In the genomic region with DNA sequence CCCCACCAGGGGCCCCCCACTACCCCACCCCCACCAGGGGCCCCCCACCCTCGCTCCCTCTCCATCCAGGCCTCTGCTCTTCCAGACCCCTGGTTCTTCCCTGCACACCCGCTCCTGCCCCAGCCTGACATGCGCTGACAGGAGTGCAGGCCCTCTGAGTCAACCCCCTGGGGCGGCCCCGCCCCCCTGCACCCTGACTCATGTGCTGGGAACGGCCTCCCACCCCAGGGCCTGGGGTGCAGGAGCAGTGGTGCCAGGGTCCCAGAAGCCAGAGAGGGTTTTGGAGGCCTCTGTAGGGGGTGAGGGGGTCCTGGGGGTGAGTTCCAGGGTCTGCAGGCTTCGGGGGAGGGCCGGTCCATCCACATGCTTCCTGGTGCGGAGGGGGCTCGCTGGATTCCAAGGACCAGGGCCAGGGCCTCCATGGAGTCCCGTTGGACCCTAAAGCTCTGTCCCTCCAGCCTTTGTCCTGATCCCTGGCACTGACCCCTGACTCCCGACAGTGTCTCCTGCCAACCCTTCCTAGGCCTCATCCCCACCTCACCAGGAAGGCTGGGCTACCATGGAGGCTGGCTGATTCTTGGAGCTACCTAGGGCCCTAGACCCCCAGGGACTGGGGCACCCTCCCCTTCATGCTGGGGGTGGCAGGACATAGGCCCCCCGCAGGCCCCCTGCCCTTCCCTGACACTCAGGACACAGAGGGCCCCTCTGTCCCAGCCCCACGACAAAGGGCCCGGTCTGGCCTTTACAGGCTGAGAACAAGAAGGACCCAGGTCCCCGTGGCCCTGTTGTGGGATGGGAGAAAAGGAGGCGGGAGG, we compare ENCODE assay signal across 10 cellular contexts. TPM values are rescaled to one million over a fixed set of nuclear protein-coding genes. Genes with fewer than 3 reads are reported as not detected.
DNase-seq lines count a peak whose midpoint lies in the region; ATAC-seq and TF ChIP-seq lines count a peak whose summit lies in the region.
"Had no signal": no experiment of that assay in that cellular context is flagged by ENCODE, and none has a peak within 500 bp of the region (broad histone marks: within the 10 kb centered on the region; RNA-seq: fewer than 3 reads in every experiment).

No MANE protein-coding gene starts in this region.

- no peaks in the 10 kb centered on the region for H3K9me3 Mint-ChIP-seq in activated T-cell treated with anti-CD3 and anti-CD28 coated beads, Interleukin-2, amount 50 U/mL, for 4 hours
- no peaks in the 10 kb centered on the region for H3K9me3 Mint-ChIP-seq in effector memory CD8-positive, alpha-beta T cell

- no peak for TF ChIP-seq CTCF in RWPE1 (conservative IDR thresholded peaks at IDR 0.05; ENCODE audit: low read depth)
- TF ChIP-seq CTCF in fibroblast of the aortic adventitia (IDR thresholded peaks at IDR 0.05; ENCODE audit: insufficient read depth, low read length), result no peak
- no peak for TF ChIP-seq CTCF in thyroid gland (IDR thresholded peaks at IDR 0.05)

- H3K4me3 ChIP-seq in fibroblast of the aortic adventitia (ENCODE audit: low read depth, low read length), result no peak overlapping the region
- peak overlapping the region in 2 of 3 donors; percentile 34 to 52 for H3K4me3 ChIP-seq in thyroid gland (replicated peaks in 1 of 3)

- 64 to 78% methylated on average over 3 to 7 of the region's 17 CpGs for WGBS in thyroid gland, 2 donors

- no peak overlapping the region for H3K27ac Mint-ChIP-seq in effector memory CD8-positive, alpha-beta T cell

- no peaks in the 10 kb centered on the region for H3K27me3 ChIP-seq in thyroid gland

- H3K4me1 ChIP-seq in thyroid gland, result peaks cover 34 to 35% of the 10 kb centered on the region in 2 donors

- peak; percentile 55 to 65 for ATAC-seq in activated T-cell treated with anti-CD3 and anti-CD28 coated beads, Interleukin-2, amount 50 U/mL, for 4 hours
- no peak for ATAC-seq in HG02571 (IDR thresholded peaks at IDR 0.05; ENCODE audit: unreplicated experiment)
- ATAC-seq in effector memory CD8-positive, alpha-beta T cell (replicated peaks), result no peak

- intact Hi-C loops in thyroid gland (cut with DNase I), result no loop called here

- POLR2A ChIA-PET in RWPE1 (lab: Yijun Ruan, JAX; ENCODE audit: low non-redundant PET), result interaction anchor here (0.7 to 0.8 kb wide), 2 partner anchors 24 to 28 kb away, joined by 3 to 10 read pairs; no protein-coding TSS in a partner anchor

- no peaks in the 10 kb centered on the region for H3K36me3 Mint-ChIP-seq in activated T-cell treated with anti-CD3 and anti-CD28 coated beads, Interleukin-2, amount 50 U/mL, for 4 hours (ENCODE audit: insufficient read depth)
- H3K36me3 Mint-ChIP-seq in effector memory CD8-positive, alpha-beta T cell (ENCODE audit: insufficient read depth), result peaks cover under 1% of the 10 kb centered on the region

- CTCF ChIA-PET in RWPE1 (lab: Yijun Ruan, JAX), result no interaction called here

- no peak for TF ChIP-seq POLR2A in thyroid gland (IDR thresholded peaks at IDR 0.05)

- no peak for DNase-seq in activated T-cell treated with anti-CD3 and anti-CD28 coated beads, Interleukin-2, amount 50 U/mL, for 4 hours
- no peak for DNase-seq in activated T-cell treated with anti-CD3 and anti-CD28 coated beads for 4 hours
- peak; percentile 98 for DNase-seq in RWPE1 (ENCODE audit: low spot score)
- DNase-seq in fibroblast of the aortic adventitia (ENCODE audit: low read depth), result peak; percentile 70
- no peak for DNase-seq in thyroid gland
- DNase-seq in effector memory CD8-positive, alpha-beta T cell, result no peak
- no peak for DNase-seq in NCI-H1417 (lab: John Stamatoyannopoulos, UW)
- DNase-seq: NCI-H1092 treated with DMSO at 0.1 percent for 48 hours, substantia nigra had no signal

- H3K9me3 ChIP-seq in thyroid gland, result no peaks in the 10 kb centered on the region

- H3K27ac ChIP-seq in RWPE1, result peak overlapping the region; percentile 98
- H3K27ac ChIP-seq in thyroid gland, result peak overlapping the region in 2 of 3 donors; percentile 29 to 56

- no peaks in the 10 kb centered on the region for H3K36me3 ChIP-seq in thyroid gland

- no peak overlapping the region for H3K4me3 Mint-ChIP-seq in activated T-cell treated with anti-CD3 and anti-CD28 coated beads, Interleukin-2, amount 50 U/mL, for 4 hours
- H3K4me3 Mint-ChIP-seq in effector memory CD8-positive, alpha-beta T cell, result no peak overlapping the region

- no peaks in the 10 kb centered on the region for H3K4me1 Mint-ChIP-seq in activated T-cell treated with anti-CD3 and anti-CD28 coated beads, Interleukin-2, amount 50 U/mL, for 4 hours (ENCODE audit: low read depth)
- peaks cover 4 to 10% of the 10 kb centered on the region in 2 donors for H3K4me1 Mint-ChIP-seq in effector memory CD8-positive, alpha-beta T cell (ENCODE audit: low read depth in 2 of 2)

- no peaks in the 10 kb centered on the region for H3K27me3 Mint-ChIP-seq in activated T-cell treated with anti-CD3 and anti-CD28 coated beads, Interleukin-2, amount 50 U/mL, for 4 hours (ENCODE audit: low read depth)
- H3K27me3 Mint-ChIP-seq in effector memory CD8-positive, alpha-beta T cell, result no peaks in the 10 kb centered on the region

RNA-seq across cellular contexts. Expression of a gene that starts 0.6 kb away (rescaled TPM):
- total RNA-seq in activated T-cell treated with anti-CD3 and anti-CD28 coated beads, Interleukin-2, amount 50 U/mL, for 4 hours, result under 1 TPM; 0.11 to 0.40 (median 0.16) TPM
- total RNA-seq in fibroblast of the aortic adventitia (ENCODE audit: low replicate concordance) (1.3 and 5.6 TPM in 2 replicates), thyroid gland (10 to 100 TPM; 30.4 to 58.4 (median 46.9) TPM)

RNA-seq across cellular contexts. Expression of a gene that starts 21.4 kb away (rescaled TPM):
- total RNA-seq in activated T-cell treated with anti-CD3 and anti-CD28 coated beads, Interleukin-2, amount 50 U/mL, for 4 hours, result 10 to 100 TPM; 26.7 to 29.3 (median 29.2) TPM
- 30.4 and 38.7 TPM in 2 replicates for total RNA-seq in fibroblast of the aortic adventitia (ENCODE audit: low replicate concordance)
- 10 to 100 TPM; 46.0 to 69.6 (median 47.8) TPM for total RNA-seq in thyroid gland

RNA-seq across cellular contexts. Expression of a gene that starts 24.1 kb away (rescaled TPM):
- total RNA-seq in activated T-cell treated with anti-CD3 and anti-CD28 coated beads, Interleukin-2, amount 50 U/mL, for 4 hours, result 1 to 10 TPM; 3.8 to 6.1 (median 5.5) TPM
- 1.5 and 1.9 TPM in 2 replicates for total RNA-seq in fibroblast of the aortic adventitia (ENCODE audit: low replicate concordance)
- total RNA-seq in thyroid gland, result 1 to 10 TPM in 1 of 4 donors, under 1 TPM in 1, not detected in 2; 0.98 to 1.2 TPM

RNA-seq across cellular contexts. Expression of a gene that starts 48.4 kb away (rescaled TPM):
- total RNA-seq in activated T-cell treated with anti-CD3 and anti-CD28 coated beads, Interleukin-2, amount 50 U/mL, for 4 hours, result 10 to 100 TPM; 16.5 to 21.7 (median 20.4) TPM
- total RNA-seq in fibroblast of the aortic adventitia (ENCODE audit: low replicate concordance), result not detected in 2 replicates
- total RNA-seq in thyroid gland, result 1 to 10 TPM; 3.7 to 6.4 (median 4.7) TPM

RNA-seq across cellular contexts. Expression of a gene that starts 56.7 kb away (rescaled TPM):
- 10 to 100 TPM; 25.7 to 30.9 (median 29.1) TPM for total RNA-seq in activated T-cell treated with anti-CD3 and anti-CD28 coated beads, Interleukin-2, amount 50 U/mL, for 4 hours
- total RNA-seq in fibroblast of the aortic adventitia (ENCODE audit: low replicate concordance) (28.7 and 51.6 TPM in 2 replicates), thyroid gland (10 to 100 TPM; 40.8 to 69.9 (median 41.7) TPM)

Comparison
In these comparisons a context has a peak if more than half of its experiments do, and no peak if none do; other contexts are left out.
1. ATAC-seq: peak in activated T-cell treated with anti-CD3 and anti-CD28 coated beads, Interleukin-2, amount 50 U/mL, for 4 hours (2 of 2); none in HG02571 (single experiment) and effector memory CD8-positive, alpha-beta T cell (single experiment).
2. DNase-seq: peak in RWPE1 (single experiment) and fibroblast of the aortic adventitia (single experiment); none in activated T-cell treated with anti-CD3 and anti-CD28 coated beads, Interleukin-2, amount 50 U/mL, for 4 hours (single experiment), activated T-cell treated with anti-CD3 and anti-CD28 coated beads for 4 hours (single experiment), thyroid gland (0 of 2), effector memory CD8-positive, alpha-beta T cell (0 of 3) and NCI-H1417 (0 of 3).